In the genomic region with DNA sequence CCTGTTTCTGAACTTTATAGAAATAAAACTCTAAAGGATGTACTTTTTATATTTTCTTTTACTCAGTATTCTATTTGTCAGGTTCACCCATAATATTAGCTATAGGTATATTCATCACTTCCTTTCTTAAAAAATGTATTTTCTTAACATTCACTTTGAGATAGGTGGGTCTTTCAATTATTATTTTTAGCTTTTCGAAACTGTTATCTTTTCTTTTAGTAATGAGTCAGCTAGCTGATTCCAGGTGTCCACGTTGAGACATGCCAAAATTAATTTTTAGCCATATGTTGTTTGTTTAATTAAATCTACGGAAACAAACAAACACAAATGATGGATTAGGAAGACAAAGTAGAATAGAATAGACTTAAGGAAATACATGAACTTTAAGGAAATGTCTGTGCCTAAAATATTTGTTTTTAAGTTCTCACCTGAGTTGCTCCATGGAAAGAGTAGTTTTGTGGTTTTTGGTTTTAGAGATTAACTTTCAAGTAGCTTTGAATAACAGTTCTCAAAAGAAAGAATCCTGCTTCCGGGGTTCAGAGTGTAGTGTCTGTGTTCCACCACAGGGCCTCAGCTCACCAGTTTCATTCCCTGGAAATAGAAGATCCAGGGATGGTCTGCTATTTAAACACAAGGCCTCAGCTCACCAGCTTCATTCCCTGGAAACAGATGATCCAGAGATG, we compare ENCODE assay signal across 1 cellular context.
TF ChIP-seq lines count a peak whose summit lies in the region.

No MANE protein-coding gene starts in this region.

TF ChIP-seq in HepG2, 621 proteins besides CTCF, POLR2A, EP300 and RAD21 (continued from another document):
- TF ChIP-seq, protein P1, sequence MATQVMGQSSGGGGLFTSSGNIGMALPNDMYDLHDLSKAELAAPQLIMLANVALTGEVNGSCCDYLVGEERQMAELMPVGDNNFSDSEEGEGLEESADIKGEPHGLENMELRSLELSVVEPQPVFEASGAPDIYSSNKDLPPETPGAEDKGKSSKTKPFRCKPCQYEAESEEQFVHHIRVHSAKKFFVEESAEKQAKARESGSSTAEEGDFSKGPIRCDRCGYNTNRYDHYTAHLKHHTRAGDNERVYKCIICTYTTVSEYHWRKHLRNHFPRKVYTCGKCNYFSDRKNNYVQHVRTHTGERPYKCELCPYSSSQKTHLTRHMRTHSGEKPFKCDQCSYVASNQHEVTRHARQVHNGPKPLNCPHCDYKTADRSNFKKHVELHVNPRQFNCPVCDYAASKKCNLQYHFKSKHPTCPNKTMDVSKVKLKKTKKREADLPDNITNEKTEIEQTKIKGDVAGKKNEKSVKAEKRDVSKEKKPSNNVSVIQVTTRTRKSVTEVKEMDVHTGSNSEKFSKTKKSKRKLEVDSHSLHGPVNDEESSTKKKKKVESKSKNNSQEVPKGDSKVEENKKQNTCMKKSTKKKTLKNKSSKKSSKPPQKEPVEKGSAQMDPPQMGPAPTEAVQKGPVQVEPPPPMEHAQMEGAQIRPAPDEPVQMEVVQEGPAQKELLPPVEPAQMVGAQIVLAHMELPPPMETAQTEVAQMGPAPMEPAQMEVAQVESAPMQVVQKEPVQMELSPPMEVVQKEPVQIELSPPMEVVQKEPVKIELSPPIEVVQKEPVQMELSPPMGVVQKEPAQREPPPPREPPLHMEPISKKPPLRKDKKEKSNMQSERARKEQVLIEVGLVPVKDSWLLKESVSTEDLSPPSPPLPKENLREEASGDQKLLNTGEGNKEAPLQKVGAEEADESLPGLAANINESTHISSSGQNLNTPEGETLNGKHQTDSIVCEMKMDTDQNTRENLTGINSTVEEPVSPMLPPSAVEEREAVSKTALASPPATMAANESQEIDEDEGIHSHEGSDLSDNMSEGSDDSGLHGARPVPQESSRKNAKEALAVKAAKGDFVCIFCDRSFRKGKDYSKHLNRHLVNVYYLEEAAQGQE (IDR thresholded peaks at IDR 0.05; ENCODE audit: borderline replicate concordance in 1 of 2, low read depth in 1 of 2, low read length in 2 of 2): no peak
- no peak for TF ChIP-seq ZNF224 (CRISPR knock-in tag; IDR thresholded peaks at IDR 0.05)
- TF ChIP-seq ZNF737 (CRISPR knock-in tag; IDR thresholded peaks at IDR 0.05; ENCODE audit: borderline replicate concordance): no peak
- no peak for TF ChIP-seq NFE2L1 (CRISPR knock-in tag; IDR thresholded peaks at IDR 0.05; ENCODE audit: borderline replicate concordance)
- TF ChIP-seq HCFC1 (IDR thresholded peaks at IDR 0.05; ENCODE audit: low read depth, low read length): no peak
